Comparison of ENCODE assay signal across 1 cellular context in genomic region chr11:72781063-72781312, GRCh38.
TF ChIP-seq lines count a peak whose summit lies in the region.

No MANE protein-coding gene starts in this region.

TF ChIP-seq in HepG2, 621 proteins besides CTCF, POLR2A, EP300 and RAD21 (continues in another document):
- TF ChIP-seq AGO1 (IDR thresholded peaks at IDR 0.05; ENCODE audit: low read depth, low read length, poor library complexity, severe bottlenecking) (no peak), ZBTB2 (CRISPR knock-in tag; IDR thresholded peaks at IDR 0.05; ENCODE audit: low read depth) (no peak), SRY (CRISPR knock-in tag; IDR thresholded peaks at IDR 0.05) (peak; percentile 33; the same call in 1 of the 2 replicates), HNRNPL (IDR thresholded peaks at IDR 0.05; ENCODE audit: low read depth, low read length) (0 out of 2 replicates have a peak, but pooled peaks have one; percentile 27), CEBPB (IDR thresholded peaks at IDR 0.05; ENCODE audit: borderline replicate concordance, low read depth, low read length) (no peak), ZNF501 (CRISPR knock-in tag; IDR thresholded peaks at IDR 0.05) (no peak), AKNA (CRISPR knock-in tag; IDR thresholded peaks at IDR 0.05; ENCODE audit: borderline replicate concordance) (no peak), DPF2 (CRISPR knock-in tag; IDR thresholded peaks at IDR 0.05; ENCODE audit: borderline replicate concordance, low read depth) (no peak), ATF5 (CRISPR knock-in tag; IDR thresholded peaks at IDR 0.05; ENCODE audit: low read depth) (no peak), ZNF570 (CRISPR knock-in tag; IDR thresholded peaks at IDR 0.05; ENCODE audit: borderline replicate concordance) (no peak), ATF7 (IDR thresholded peaks at IDR 0.05) (no peak), ATF7 (CRISPR knock-in tag; IDR thresholded peaks at IDR 0.05) (no peak), ZNF619 (CRISPR knock-in tag; IDR thresholded peaks at IDR 0.05) (no peak), HHEX (CRISPR knock-in tag; IDR thresholded peaks at IDR 0.05) (no peak), HNF4G (IDR thresholded peaks at IDR 0.05; ENCODE audit: borderline replicate concordance, low read depth, low read length) (no peak), HNF4G (CRISPR knock-in tag; IDR thresholded peaks at IDR 0.05; ENCODE audit: borderline replicate concordance, low read depth) (no peak), CBFB (CRISPR knock-in tag; IDR thresholded peaks at IDR 0.05) (no peak), ZEB1 (IDR thresholded peaks at IDR 0.05; ENCODE audit: insufficient replicate concordance, low read depth) (no peak), RAD51 (IDR thresholded peaks at IDR 0.05; ENCODE audit: borderline replicate concordance) (no peak), HNRNPLL (IDR thresholded peaks at IDR 0.05; ENCODE audit: low read depth, low read length, poor library complexity, severe bottlenecking) (no peak), LCORL (IDR thresholded peaks at IDR 0.05) (no peak), LCORL (CRISPR knock-in tag; IDR thresholded peaks at IDR 0.05) (no peak), SPEN (CRISPR knock-in tag; IDR thresholded peaks at IDR 0.05; ENCODE audit: low read depth) (no peak), ZNF616 (CRISPR knock-in tag; IDR thresholded peaks at IDR 0.05; ENCODE audit: low read depth) (no peak), HOXA3 (CRISPR knock-in tag; IDR thresholded peaks at IDR 0.05) (0 out of 2 replicates have a peak, but pooled peaks have one; percentile 37), PRPF4 (IDR thresholded peaks at IDR 0.05; ENCODE audit: low read depth, low read length, poor library complexity, severe bottlenecking) (no peak), ZNF687 (CRISPR knock-in tag; IDR thresholded peaks at IDR 0.05) (peak; percentile 74), ZNF280D (CRISPR knock-in tag; IDR thresholded peaks at IDR 0.05) (no peak), MAX (IDR thresholded peaks at IDR 0.05) (no peak), ARNTL (CRISPR knock-in tag; IDR thresholded peaks at IDR 0.05) (no peak), SAP130 (CRISPR knock-in tag; IDR thresholded peaks at IDR 0.05; ENCODE audit: low read depth) (peak; percentile 56; the same call in 1 of the 2 replicates), ZFX (CRISPR knock-in tag; IDR thresholded peaks at IDR 0.05; ENCODE audit: low read depth) (peak; percentile 60), ELF1 (CRISPR knock-in tag; IDR thresholded peaks at IDR 0.05) (0 out of 2 replicates have a peak, but pooled peaks have one; percentile 25), PHF8 (CRISPR knock-in tag; IDR thresholded peaks at IDR 0.05) (peak; percentile 30; the same call in 1 of the 2 replicates), ONECUT2 (CRISPR knock-in tag; IDR thresholded peaks at IDR 0.05) (no peak), ZBTB7A (CRISPR knock-in tag; IDR thresholded peaks at IDR 0.05) (no peak), ZNF160 (CRISPR knock-in tag; IDR thresholded peaks at IDR 0.05) (no peak), ZBTB14 (CRISPR knock-in tag; IDR thresholded peaks at IDR 0.05) (no peak), NKX3-1 (CRISPR knock-in tag; IDR thresholded peaks at IDR 0.05) (no peak), ZNF569 (CRISPR knock-in tag; IDR thresholded peaks at IDR 0.05; ENCODE audit: borderline replicate concordance) (no peak), ZNF772 (CRISPR knock-in tag; IDR thresholded peaks at IDR 0.05) (no peak), ZNF674 (CRISPR knock-in tag; IDR thresholded peaks at IDR 0.05; ENCODE audit: low read depth) (no peak), RXRB (CRISPR knock-in tag; IDR thresholded peaks at IDR 0.05; ENCODE audit: borderline replicate concordance) (no peak), MIER2 (CRISPR knock-in tag; IDR thresholded peaks at IDR 0.05) (no peak), AGO2 (optimal IDR thresholded peaks at IDR 0.05; ENCODE audit: low read depth, low read length) (peak; percentile 81), SMAD9 (CRISPR knock-in tag; IDR thresholded peaks at IDR 0.05) (0 out of 2 replicates have a peak, but pooled peaks have one; percentile 69), ZNF33A (CRISPR knock-in tag; IDR thresholded peaks at IDR 0.05; ENCODE audit: borderline replicate concordance) (no peak), ZBTB43 (CRISPR knock-in tag; conservative IDR thresholded peaks at IDR 0.05) (no peak), NCOA5 (CRISPR knock-in tag; IDR thresholded peaks at IDR 0.05) (no peak), GATA4 (IDR thresholded peaks at IDR 0.05; ENCODE audit: borderline replicate concordance, low read depth) (no peak), ZNF337 (CRISPR knock-in tag; IDR thresholded peaks at IDR 0.05; ENCODE audit: borderline replicate concordance, low read depth) (no peak), THYN1 (CRISPR knock-in tag; IDR thresholded peaks at IDR 0.05; ENCODE audit: borderline replicate concordance, low read depth) (no peak), ZMYM2 (CRISPR knock-in tag; IDR thresholded peaks at IDR 0.05) (no peak)
